Comparison of ENCODE assay signal across 17 cellular contexts in genomic region chr5:116681334-116682013, GRCh38.
DNase-seq lines count a peak whose midpoint lies in the region; ATAC-seq, FAIRE-seq and TF ChIP-seq lines count a peak whose summit lies in the region.
"Had no signal": no experiment of that assay in that cellular context is flagged by ENCODE, and none has a peak within 500 bp of the region (broad histone marks: within the 10 kb centered on the region; RNA-seq: fewer than 3 reads in every experiment).

No MANE protein-coding gene starts in this region.

- SMC1A ChIA-PET in GM12878 (lab: Charles Lee; ENCODE audit: uncharacterized antibody, unreplicated experiment), result interaction anchor here (1.0 to 19.1 kb wide), 19 partner anchors 10 to 112 kb away, joined by 3 to 394 read pairs (median 6); no protein-coding TSS in a partner anchor

- peak; percentile 86 for DNase-seq in GM12878 (ENCODE audit: low read depth, low spot score)
- DNase-seq in occipital lobe (lab: John Stamatoyannopoulos, UW), result no peak
- no peak for DNase-seq in dorsolateral prefrontal cortex
- DNase-seq in stimulated activated CD8-positive, alpha-beta memory T cell treated with anti-CD3 and anti-CD28 coated beads, Interleukin-4, amount 100 ng/mL, for 48 hours, result no peak
- DNase-seq in NCI-H748 treated with DMSO at 0.1 percent for 48 hours (lab: John Stamatoyannopoulos, UW), result no peak
- DNase-seq: activated T-cell treated with anti-CD3 and anti-CD28 coated beads, Interleukin-2, amount 50 U/mL, for 72 hours; BE2C; foreskin melanocyte; KG1; NCI-H526 treated with DMSO at 0.1 percent for 48 hours; stimulated activated CD4-positive, alpha-beta T cell treated with anti-CD3 and anti-CD28 coated beads, Interleukin-12 subunit alpha, Interleukin-12 subunit beta, amount 100 ng/mL, for 4 hours; T-helper 9 cell had no signal

- peak; percentile 83 for FAIRE-seq in GM12878 (lab: Jason Lieb, UNC)

- ATAC-seq in GM18499 (IDR thresholded peaks at IDR 0.05; ENCODE audit: insufficient read depth, unreplicated experiment), result peak; percentile 96
- peak; percentile 94 for ATAC-seq in GM19468 (IDR thresholded peaks at IDR 0.05; ENCODE audit: extremely low read depth, unreplicated experiment)
- peak; percentile 96 for ATAC-seq in HG02981 (IDR thresholded peaks at IDR 0.05; ENCODE audit: unreplicated experiment)
- ATAC-seq in GM12878, result peak; percentile 98
- ATAC-seq: activated T-cell treated with anti-CD3 and anti-CD28 coated beads, Interleukin-2, amount 50 U/mL, for 72 hours had no signal

- intact Hi-C loops in GM12878 (cut with micrococcal nuclease; ENCODE audit: unreplicated experiment) (loop anchor here (1.0 to 5.0 kb wide), 3 partner anchors 23 to 266 kb away; no protein-coding TSS in a partner anchor), dorsolateral prefrontal cortex (cut with DNase I) (no loop called here)

- peak overlapping the region; percentile 90 for H2AFZ ChIP-seq in GM12878 (ENCODE audit: control insufficient read depth, low read depth, low read length)

- H3K4me2 ChIP-seq in GM12878 (ENCODE audit: control insufficient read depth, insufficient read depth), result peak overlapping the region; percentile 49

- H3K4me1 ChIP-seq in GM12878 (ENCODE audit: control insufficient read depth, insufficient read depth, low read length), result peaks cover 20% of the 10 kb centered on the region
- H3K4me1 ChIP-seq: BE2C, suprapubic skin had no signal

- H3K27me3 ChIP-seq in GM12878 (replicated peaks in 1 of 2; ENCODE audit: control insufficient read depth in 2 of 2, insufficient read depth in 2 of 2, low read length in 1 of 2), result no peaks in the 10 kb centered on the region
- H3K27me3 ChIP-seq in dorsolateral prefrontal cortex, result peaks cover 0 to 4% (median 0%) of the 10 kb centered on the region in 45 donors
- H3K27me3 ChIP-seq: BE2C, suprapubic skin had no signal

- in situ Hi-C loops in GM12878 (cut with MboI), result no loop called here

- H3K9me3 ChIP-seq in GM12878 (replicated peaks; ENCODE audit: control insufficient read depth, insufficient read depth, low read length), result peaks cover 4% of the 10 kb centered on the region; the same call in 1 of the 3 replicates
- H3K9me3 ChIP-seq: BE2C, suprapubic skin had no signal

- TSS peak; percentile 74 for BruUV-seq in GM12878 (replicated peaks; lab: Mats Ljungman, UMichigan)

- peak; percentile 48 to 65; a peak in 2 of 4 replicates for TF ChIP-seq EP300 in GM12878 (IDR thresholded peaks at IDR 0.05; ENCODE audit: borderline replicate concordance in 1 of 2, control insufficient read depth in 1 of 2, low read depth in 2 of 2, low read length in 2 of 2)

- RAD21 ChIA-PET in GM12878 (lab: Charles Lee; ENCODE audit: unreplicated experiment), result interaction anchor here (0.7 to 5.5 kb wide), 24 partner anchors 9 to 228 kb away, joined by 3 to 56 read pairs (median 4); no protein-coding TSS in a partner anchor

- no peak for TF ChIP-seq RAD21 in GM12878 (IDR thresholded peaks at IDR 0.05; ENCODE audit: insufficient read depth, low read depth, low read length)

- H3K9ac ChIP-seq in GM12878 (ENCODE audit: control insufficient read depth, insufficient read depth, low read length), result 0 out of 2 replicates have a peak overlapping the region, but pooled peaks have one; percentile 18

- no peak for TF ChIP-seq CTCF in GM12878 (IDR thresholded peaks at IDR 0.05 in 2 of 3, conservative IDR thresholded peaks at IDR 0.05 in 1 of 3; ENCODE audit: control insufficient read depth in 2 of 3, extremely low read depth in 1 of 3, insufficient read depth in 1 of 3, low read depth in 3 of 3, low read length in 3 of 3)
- no peak for TF ChIP-seq CTCF in dorsolateral prefrontal cortex (IDR thresholded peaks at IDR 0.05 in 54 of 56, conservative IDR thresholded peaks at IDR 0.05 in 2 of 56; ENCODE audit: low read depth in 1 of 56, partially characterized antibody in 56 of 56)

- H4K20me1 ChIP-seq in GM12878 (ENCODE audit: control insufficient read depth, insufficient read depth), result no peaks in the 10 kb centered on the region

- no peaks in the 10 kb centered on the region for H3K36me3 ChIP-seq in GM12878 (ENCODE audit: control insufficient read depth in 2 of 2, insufficient read depth in 2 of 2, low read length in 1 of 2)
- H3K36me3 ChIP-seq: BE2C, suprapubic skin had no signal

- CTCF ChIA-PET in GM12878 (lab: Yijun Ruan, JAX), result interaction anchor here (1.0 to 2.5 kb wide), 10 partner anchors 9 to 110 kb away, joined by 3 to 16 read pairs (median 4); partner anchors contain the start of gene SEMA6A

- TF ChIP-seq POLR2A in GM12878 (IDR thresholded peaks at IDR 0.05; ENCODE audit: low read depth, low read length), result 0 out of 2 replicates have a peak, but pooled peaks have one; percentile 33

- no peaks in the 10 kb centered on the region for H3K79me2 ChIP-seq in GM12878 (ENCODE audit: control insufficient read depth, insufficient read depth, low read length)

- POLR2A ChIA-PET in GM12878 (lab: Charles Lee), result interaction anchor here (0.6 to 2.3 kb wide), 10 partner anchors 8 to 200 kb away, joined by 3 to 12 read pairs (median 4); no protein-coding TSS in a partner anchor

- H3K27ac ChIP-seq in GM12878 (ENCODE audit: control insufficient read depth, insufficient read depth), result peak overlapping the region; percentile 84
- H3K27ac ChIP-seq in dorsolateral prefrontal cortex, result no peak overlapping the region
- H3K27ac ChIP-seq: suprapubic skin had no signal

- H3K4me3 ChIP-seq in GM12878 (0 out of 2 replicates have a peak overlapping the region, but pooled peaks have one; percentile 14), dorsolateral prefrontal cortex (no peak overlapping the region)
- H3K4me3 ChIP-seq: lung, suprapubic skin had no signal

- 22% methylated on average over 7 of the region's 7 CpGs for WGBS in GM12878 (ENCODE audit: insufficient coverage, insufficient replicate concordance, low lambda C conversion rate, missing lambda C conversion rate)

TF ChIP-seq in GM12878, 131 proteins besides CTCF, POLR2A, EP300 and RAD21 (continues in another document):
- TF ChIP-seq TCF12 (IDR thresholded peaks at IDR 0.05; ENCODE audit: low read depth, low read length) (no peak), ATF3 (IDR thresholded peaks at IDR 0.05; ENCODE audit: borderline replicate concordance, extremely low read depth, low read depth, low read length) (no peak), NR2C1 (IDR thresholded peaks at IDR 0.05) (peak; percentile 75), NKRF (conservative IDR thresholded peaks at IDR 0.05) (no peak), SPI1 (IDR thresholded peaks at IDR 0.05; ENCODE audit: borderline replicate concordance, insufficient read depth, low read depth, low read length) (peak; percentile 84), SREBF2 (IDR thresholded peaks at IDR 0.05; ENCODE audit: low read length) (no peak), PBX3 (IDR thresholded peaks at IDR 0.05; ENCODE audit: insufficient replicate concordance, low read depth, low read length) (no peak), ETV6 (conservative IDR thresholded peaks at IDR 0.05 in 1 of 2, IDR thresholded peaks at IDR 0.05 in 1 of 2; ENCODE audit: borderline replicate concordance in 1 of 2, low read depth in 1 of 2) (no peak; a peak in 1 of 4 replicates), KDM1A (IDR thresholded peaks at IDR 0.05; ENCODE audit: borderline replicate concordance) (no peak), JUND (IDR thresholded peaks at IDR 0.05; ENCODE audit: low read depth, low read length) (no peak), SP1 (IDR thresholded peaks at IDR 0.05; ENCODE audit: low read depth, low read length) (no peak), LARP7 (IDR thresholded peaks at IDR 0.05) (no peak), HDAC2 (IDR thresholded peaks at IDR 0.05) (no peak), E2F4 (IDR thresholded peaks at IDR 0.05; ENCODE audit: low read depth, low read length) (no peak; the same call in 1 of the 2 replicates), ZNF622 (IDR thresholded peaks at IDR 0.05) (no peak), ZBED1 (IDR thresholded peaks at IDR 0.05; ENCODE audit: borderline replicate concordance) (peak; percentile 61; the same call in 1 of the 2 replicates)
